In genomic region chr20:19260412-19261090, GRCh38 we compare ENCODE assay signal across 16 cellular contexts. TPM values are rescaled to one million over a fixed set of nuclear protein-coding genes. Genes with fewer than 3 reads are reported as not detected.
DNase-seq lines count a peak whose midpoint lies in the region; ATAC-seq, FAIRE-seq and TF ChIP-seq lines count a peak whose summit lies in the region.
"Had no signal": no experiment of that assay in that cellular context is flagged by ENCODE, and none has a peak within 500 bp of the region (broad histone marks: within the 10 kb centered on the region; RNA-seq: fewer than 3 reads in every experiment).

No MANE protein-coding gene starts in this region.

- no peaks in the 10 kb centered on the region for H3K36me3 Mint-ChIP-seq in activated T-cell treated with anti-CD3 and anti-CD28 coated beads, Interleukin-2, amount 50 U/mL, for 4 hours (ENCODE audit: insufficient read depth)
- no peaks in the 10 kb centered on the region for H3K36me3 Mint-ChIP-seq in activated CD4-positive, alpha-beta T cell treated with anti-CD3 and anti-CD28 coated beads, Interleukin-2, amount 10 ng/mL, durations not matched to agents 24 days and 14 days (ENCODE audit: low read depth)

- no peaks in the 10 kb centered on the region for H3K9me1 ChIP-seq in keratinocyte (ENCODE audit: control insufficient read depth, extremely low read depth, insufficient read depth, low read length)

- dilution Hi-C loops in keratinocyte (cut with MboI; ENCODE audit: extremely low pct_ligation_motif_present, low sequenced_read_pairs), result no loop called here

- peaks cover 11% of the 10 kb centered on the region for H3K4me1 ChIP-seq in keratinocyte (ENCODE audit: control insufficient read depth, extremely low read depth, insufficient read depth, low read length)
- H3K4me1 ChIP-seq: HAP-1 had no signal

- H3K4me3 ChIP-seq in GM12865 (ENCODE audit: low read depth, low read length) (no peak overlapping the region), keratinocyte (ENCODE audit: control insufficient read depth in 2 of 3, extremely low read depth in 1 of 3, insufficient read depth in 2 of 3, low read depth in 1 of 3, low read length in 3 of 3) (no peak overlapping the region)
- H3K4me3 ChIP-seq: HAP-1 had no signal

- no peak overlapping the region for H3K4me2 ChIP-seq in keratinocyte (ENCODE audit: control insufficient read depth, extremely low read depth, insufficient read depth, low read depth, low read length)

- H3K4me1 Mint-ChIP-seq in activated T-cell treated with anti-CD3 and anti-CD28 coated beads, Interleukin-2, amount 50 U/mL, for 4 hours (ENCODE audit: low read depth), result no peaks in the 10 kb centered on the region
- H3K4me1 Mint-ChIP-seq in activated CD4-positive, alpha-beta T cell treated with anti-CD3 and anti-CD28 coated beads, Interleukin-2, amount 10 ng/mL, durations not matched to agents 24 days and 14 days, result no peaks in the 10 kb centered on the region
- H3K4me1 Mint-ChIP-seq: activated T-helper 17 cell treated with anti-CD3 and anti-CD28 coated beads, Interleukin-2, amount 50 U/mL, for 72 hours had no signal

- no peaks in the 10 kb centered on the region for H3K27me3 Mint-ChIP-seq in activated T-cell treated with anti-CD3 and anti-CD28 coated beads, Interleukin-2, amount 50 U/mL, for 4 hours (ENCODE audit: low read depth)
- H3K27me3 Mint-ChIP-seq in activated CD4-positive, alpha-beta T cell treated with anti-CD3 and anti-CD28 coated beads, Interleukin-2, amount 10 ng/mL, durations not matched to agents 24 days and 14 days, result no peaks in the 10 kb centered on the region
- H3K27me3 Mint-ChIP-seq: activated T-helper 17 cell treated with anti-CD3 and anti-CD28 coated beads, Interleukin-2, amount 50 U/mL, for 72 hours had no signal

- no peak overlapping the region for H3K27ac ChIP-seq in keratinocyte (ENCODE audit: control insufficient read depth, insufficient read depth, low read length)

- ATAC-seq in GM21786 (IDR thresholded peaks at IDR 0.05; ENCODE audit: unreplicated experiment), result peak; percentile 53
- no peak for ATAC-seq in activated T-cell treated with anti-CD3 and anti-CD28 coated beads, Interleukin-2, amount 50 U/mL, for 4 hours
- ATAC-seq: activated T-helper 17 cell treated with anti-CD3 and anti-CD28 coated beads, Interleukin-2, amount 50 U/mL, for 72 hours had no signal

- no peak for TF ChIP-seq CTCF in GM12865 (IDR thresholded peaks at IDR 0.05; ENCODE audit: insufficient read depth, low read depth, low read length, missing control alignments)
- TF ChIP-seq CTCF in keratinocyte (optimal IDR thresholded peaks at IDR 0.05 in 1 of 3, IDR thresholded peaks at IDR 0.05 in 1 of 3, conservative IDR thresholded peaks at IDR 0.05 in 1 of 3; ENCODE audit: extremely low read depth in 1 of 3, insufficient read depth in 2 of 3, low read length in 3 of 3), result no peak
- no peak for TF ChIP-seq CTCF in GM13977 (IDR thresholded peaks at IDR 0.05; ENCODE audit: extremely low read depth, insufficient read depth, missing control alignments)

- H3K4me3 Mint-ChIP-seq in activated T-cell treated with anti-CD3 and anti-CD28 coated beads, Interleukin-2, amount 50 U/mL, for 4 hours, result no peak overlapping the region
- no peak overlapping the region for H3K4me3 Mint-ChIP-seq in activated CD4-positive, alpha-beta T cell treated with anti-CD3 and anti-CD28 coated beads, Interleukin-2, amount 10 ng/mL, durations not matched to agents 24 days and 14 days
- H3K4me3 Mint-ChIP-seq: activated T-helper 17 cell treated with anti-CD3 and anti-CD28 coated beads, Interleukin-2, amount 50 U/mL, for 72 hours had no signal

- no peaks in the 10 kb centered on the region for H3K9me3 Mint-ChIP-seq in activated T-cell treated with anti-CD3 and anti-CD28 coated beads, Interleukin-2, amount 50 U/mL, for 4 hours
- H3K9me3 Mint-ChIP-seq in activated CD4-positive, alpha-beta T cell treated with anti-CD3 and anti-CD28 coated beads, Interleukin-2, amount 10 ng/mL, durations not matched to agents 24 days and 14 days, result no peaks in the 10 kb centered on the region
- H3K9me3 Mint-ChIP-seq: activated T-helper 17 cell treated with anti-CD3 and anti-CD28 coated beads, Interleukin-2, amount 50 U/mL, for 72 hours had no signal

- H3K9me3 ChIP-seq in keratinocyte (ENCODE audit: control insufficient read depth, low read depth, low read length), result no peaks in the 10 kb centered on the region
- H3K9me3 ChIP-seq: HAP-1 had no signal

- H2AFZ ChIP-seq in keratinocyte (ENCODE audit: control insufficient read depth, low read length), result no peak overlapping the region

- in situ Hi-C loops in GM13977 (cut with MboI; ENCODE audit: low pct_unique_long_range_greater_than_20kb, low sequenced_read_pairs, unreplicated experiment), result no loop called here

- no peaks in the 10 kb centered on the region for H3K27me3 ChIP-seq in keratinocyte (ENCODE audit: control insufficient read depth, extremely low read depth, insufficient read depth, low read length)

- H4K20me1 ChIP-seq in keratinocyte (ENCODE audit: control insufficient read depth, extremely low read depth, insufficient read depth, low read length), result no peaks in the 10 kb centered on the region

- no peaks in the 10 kb centered on the region for H3K36me3 ChIP-seq in keratinocyte (ENCODE audit: control insufficient read depth in 2 of 2, extremely low read depth in 1 of 2, insufficient read depth in 2 of 2, low read length in 2 of 2)
- H3K36me3 ChIP-seq: HAP-1 had no signal

- no peaks in the 10 kb centered on the region for H3K79me2 ChIP-seq in keratinocyte (ENCODE audit: control insufficient read depth, insufficient read depth, low read length)

- intact Hi-C loops in activated CD4-positive, alpha-beta T cell treated with anti-CD3 and anti-CD28 coated beads, Interleukin-2, amount 10 ng/mL, durations not matched to agents 24 days and 14 days (cut with micrococcal nuclease), result no loop called here

- no peak overlapping the region for H3K27ac Mint-ChIP-seq in activated CD4-positive, alpha-beta T cell treated with anti-CD3 and anti-CD28 coated beads, Interleukin-2, amount 10 ng/mL, durations not matched to agents 24 days and 14 days
- H3K27ac Mint-ChIP-seq: activated T-helper 17 cell treated with anti-CD3 and anti-CD28 coated beads, Interleukin-2, amount 50 U/mL, for 72 hours had no signal

- H3K9ac ChIP-seq in keratinocyte (ENCODE audit: control insufficient read depth, extremely low read depth, insufficient read depth, low read length), result no peak overlapping the region

- DNase-seq in GM12865 (ENCODE audit: low read depth), result peak; percentile 29
- peak; percentile 79 for DNase-seq in NCI-H510A treated with DMSO at 0.1 percent for 48 hours (lab: John Stamatoyannopoulos, UW)
- DNase-seq in keratinocyte (ENCODE audit: low read depth, low spot score), result peak; percentile 32
- no peak for DNase-seq in NCI-H446 treated with DMSO at 0.1 percent for 48 hours (lab: John Stamatoyannopoulos, UW)
- DNase-seq in GM13977 (ENCODE audit: low spot score), result no peak
- DNase-seq in activated T-cell treated with anti-CD3 and anti-CD28 coated beads, Interleukin-2, amount 50 U/mL, for 4 hours, result no peak
- no peak for DNase-seq in activated CD4-positive, alpha-beta T cell treated with anti-CD3 and anti-CD28 coated beads, Interleukin-2, amount 10 ng/mL, durations not matched to agents 24 days and 14 days
- DNase-seq: activated CD4-positive, CD25-positive, alpha-beta regulatory T cell treated with anti-CD3 and anti-CD28 coated beads, Interleukin-2, amount 50 U/mL, for 72 hours; central memory CD4-positive, alpha-beta T cell; NCI-H187; stimulated activated CD4-positive, alpha-beta T cell treated with anti-CD3 and anti-CD28 coated beads, Interleukin-4, amount 100 ng/mL, for 4 hours had no signal

- FAIRE-seq in keratinocyte (lab: Jason Lieb, UNC), result peak; percentile 56
- FAIRE-seq: frontal cortex had no signal

RNA-seq across cellular contexts. Expression of gene SLC24A3, which starts 48.1 kb away (rescaled TPM):
- 0.17 to 0.37 TPM (median 0.36 TPM) in 3 replicates for polyA plus RNA-seq in keratinocyte
- polyA plus RNA-seq in keratinocyte (2011; ENCODE audit: low read depth), result 0.36 TPM
- polyA plus RNA-seq in keratinocyte (2011; cell fraction: cytosol; rRNA removed), result 0.19 and 0.36 TPM in 2 replicates
- polyA plus RNA-seq in keratinocyte (2011; cell fraction: nucleus; rRNA removed), result 0.84 and 0.85 TPM in 2 replicates
- polyA plus RNA-seq in keratinocyte (2012; ENCODE audit: low replicate concordance), result 0.38 and 0.86 TPM in 2 replicates
- polyA minus RNA-seq in keratinocyte, result 0.16 to 0.56 TPM (median 0.32 TPM) in 3 replicates
- polyA minus RNA-seq in keratinocyte (2011; cell fraction: cytosol; rRNA and poly(A)+ RNA removed), result not detected
- 0.21 and 0.70 TPM in 2 replicates for polyA minus RNA-seq in keratinocyte (2011; cell fraction: nucleus; rRNA and poly(A)+ RNA removed)
- under 1 TPM in 2 of 3 donors, not detected in 1; 0.05 to 0.10 TPM for total RNA-seq in activated T-cell treated with anti-CD3 and anti-CD28 coated beads, Interleukin-2, amount 50 U/mL, for 4 hours
- not detected in 2 replicates for total RNA-seq in activated CD4-positive, alpha-beta T cell treated with anti-CD3 and anti-CD28 coated beads, Interleukin-2, amount 10 ng/mL, durations not matched to agents 24 days and 14 days
- total RNA-seq: activated T-helper 17 cell treated with anti-CD3 and anti-CD28 coated beads, Interleukin-2, amount 50 U/mL, for 72 hours; HT-29 had no signal

Comparison
In these comparisons a context has a peak if more than half of its experiments do, and no peak if none do; other contexts are left out.
1. DNase-seq: peak in GM12865 (single experiment), NCI-H510A treated with DMSO at 0.1 percent for 48 hours (single experiment) and keratinocyte (single experiment); none in NCI-H446 treated with DMSO at 0.1 percent for 48 hours (single experiment), GM13977 (single experiment), activated T-cell treated with anti-CD3 and anti-CD28 coated beads, Interleukin-2, amount 50 U/mL, for 4 hours (single experiment) and activated CD4-positive, alpha-beta T cell treated with anti-CD3 and anti-CD28 coated beads, Interleukin-2, amount 10 ng/mL, durations not matched to agents 24 days and 14 days (single experiment).